ENCODE assay signal across 9 cellular contexts in genomic region chr7:116122972-116123595, GRCh38.
DNase-seq lines count a peak whose midpoint lies in the region; ATAC-seq and TF ChIP-seq lines count a peak whose summit lies in the region.
"Had no signal": no experiment of that assay in that cellular context is flagged by ENCODE, and none has a peak within 500 bp of the region (broad histone marks: within the 10 kb centered on the region; RNA-seq: fewer than 3 reads in every experiment).

No MANE protein-coding gene starts in this region.

- H3K36me3 Mint-ChIP-seq in activated naive CD8-positive, alpha-beta T cell treated with anti-CD3 and anti-CD28 coated beads for 36 hours, result no peaks in the 10 kb centered on the region
- H3K36me3 Mint-ChIP-seq: CD4-positive, CD25-positive, alpha-beta regulatory T cell had no signal

- peaks cover 10% of the 10 kb centered on the region for H3K27me3 Mint-ChIP-seq in activated naive CD8-positive, alpha-beta T cell treated with anti-CD3 and anti-CD28 coated beads for 36 hours

- H3K27me3 ChIP-seq in psoas muscle (ENCODE audit: insufficient read depth in 3 of 3, low read length in 2 of 3), result no peaks in the 10 kb centered on the region

- H3K4me3 ChIP-seq in epithelial cell of proximal tubule (ENCODE audit: low read depth, low read length) (no peak overlapping the region), psoas muscle (no peak overlapping the region)

- 49 to 62% (median 58%) methylated on average over 3 of the region's 3 CpGs for WGBS in psoas muscle, 3 donors

- no peak overlapping the region for H3K4me3 Mint-ChIP-seq in activated naive CD8-positive, alpha-beta T cell treated with anti-CD3 and anti-CD28 coated beads for 36 hours
- H3K4me3 Mint-ChIP-seq: CD4-positive, CD25-positive, alpha-beta regulatory T cell had no signal

- no peak overlapping the region for H3K27ac Mint-ChIP-seq in activated naive CD8-positive, alpha-beta T cell treated with anti-CD3 and anti-CD28 coated beads for 36 hours
- H3K27ac Mint-ChIP-seq: CD4-positive, CD25-positive, alpha-beta regulatory T cell had no signal

- peak; percentile 57 for ATAC-seq in HG02943 (IDR thresholded peaks at IDR 0.05; ENCODE audit: low read depth, unreplicated experiment)
- no peak for ATAC-seq in psoas muscle

- H3K9me3 Mint-ChIP-seq in activated naive CD8-positive, alpha-beta T cell treated with anti-CD3 and anti-CD28 coated beads for 36 hours, result peaks cover 5% of the 10 kb centered on the region

- H3K9me3 ChIP-seq in psoas muscle, result no peaks in the 10 kb centered on the region

- H3K4me1 ChIP-seq in psoas muscle, result no peaks in the 10 kb centered on the region

- intact Hi-C loops in psoas muscle (cut with DNase I), result loop anchor here in 1 of 2 donors (10.0 kb wide), 1 partner anchor 1928 kb away; no protein-coding TSS in a partner anchor

- DNase-seq in NCI-H1417 (lab: John Stamatoyannopoulos, UW), result peak; percentile 11 to 67 (median 38)
- no peak for DNase-seq in NCI-H1417 treated with DMSO at 0.1 percent for 48 hours (lab: John Stamatoyannopoulos, UW)
- peak; percentile 53 for DNase-seq in OCI-M1 (lab: John Stamatoyannopoulos, UW)
- DNase-seq in epithelial cell of proximal tubule (ENCODE audit: low read depth), result peak; percentile 32
- no peak for DNase-seq in psoas muscle
- DNase-seq in activated naive CD8-positive, alpha-beta T cell treated with anti-CD3 and anti-CD28 coated beads for 36 hours, result no peak
- DNase-seq in stimulated activated naive CD4-positive, alpha-beta T cell treated with Interleukin-2 at 50 U/mL for 16 hours (lab: John Stamatoyannopoulos, UW), result no peak

- H3K27ac ChIP-seq in psoas muscle, result no peak overlapping the region

- no peaks in the 10 kb centered on the region for H3K36me3 ChIP-seq in psoas muscle (ENCODE audit: insufficient read depth in 1 of 2, low read depth in 1 of 2)

- no peaks in the 10 kb centered on the region for H3K4me1 Mint-ChIP-seq in activated naive CD8-positive, alpha-beta T cell treated with anti-CD3 and anti-CD28 coated beads for 36 hours
- H3K4me1 Mint-ChIP-seq: CD4-positive, CD25-positive, alpha-beta regulatory T cell had no signal

- TF ChIP-seq CTCF in epithelial cell of proximal tubule (conservative IDR thresholded peaks at IDR 0.05; ENCODE audit: low read depth, low read length) (peak; percentile 78), psoas muscle (IDR thresholded peaks at IDR 0.05) (peak; percentile 34)

Comparison
In these comparisons a context has a peak if more than half of its experiments do, and no peak if none do; other contexts are left out.
1. DNase-seq: peak in NCI-H1417 (3 of 3), OCI-M1 (single experiment) and epithelial cell of proximal tubule (single experiment); none in NCI-H1417 treated with DMSO at 0.1 percent for 48 hours (single experiment), psoas muscle (0 of 2), activated naive CD8-positive, alpha-beta T cell treated with anti-CD3 and anti-CD28 coated beads for 36 hours (single experiment) and stimulated activated naive CD4-positive, alpha-beta T cell treated with Interleukin-2 at 50 U/mL for 16 hours (single experiment).